26 cellular contexts compared by ENCODE assay signal in the genomic region with DNA sequence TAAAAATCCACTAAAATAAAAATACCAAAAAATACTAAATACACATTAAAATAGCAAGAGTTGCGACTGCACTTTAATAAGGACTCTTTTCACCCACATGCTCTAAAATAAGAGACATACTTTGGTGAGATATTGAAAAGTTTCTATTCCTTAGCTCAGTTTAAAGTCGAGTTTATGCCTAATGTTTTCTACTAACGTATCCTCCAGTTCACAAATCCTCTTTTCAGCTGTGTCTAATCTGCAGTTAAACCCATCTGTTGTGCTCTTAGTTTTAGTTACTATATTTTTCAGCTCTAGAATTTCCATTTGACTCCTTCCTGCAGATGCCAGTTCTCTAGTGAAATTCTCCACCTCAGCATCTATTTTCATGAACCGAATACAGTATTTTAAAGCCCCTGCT.
"Had no signal": no experiment of that assay in that cellular context is flagged by ENCODE, and none has a peak within 500 bp of the region (broad histone marks: within the 10 kb centered on the region; RNA-seq: fewer than 3 reads in every experiment).

No MANE protein-coding gene starts in this region.

- H3K36me3 ChIP-seq: colonic mucosa, prostate gland, right atrium auricular region, sigmoid colon had no signal

- H3K4me3 Mint-ChIP-seq: dendritic cell treated with granulocyte-macrophage colony-stimulating factor and Interleukin-4, amounts not matched to agents 40 ng/mL and 50 ng/mL, for 4 days; endodermal cell; memory B cell; nephron progenitor cell; stimulated activated effector memory CD8-positive, alpha-beta T cell treated with anti-CD3 and anti-CD28 coated beads, Interleukin-12 subunit alpha, Interleukin-12 subunit beta, amount 100 ng/mL, for 72 hours; type B pancreatic cell had no signal

- H3K4me2 ChIP-seq: hepatocyte had no signal

- H3K4me1 ChIP-seq: colonic mucosa, prostate gland, testis, tibial artery had no signal

- FAIRE-seq: kidney had no signal

- ATAC-seq: foreskin keratinocyte; gastroesophageal sphincter; heart left ventricle; left lobe of liver; stimulated activated effector memory CD8-positive, alpha-beta T cell treated with anti-CD3 and anti-CD28 coated beads, Interleukin-12 subunit alpha, Interleukin-12 subunit beta, amount 100 ng/mL, for 72 hours; stimulated activated naive CD8-positive, alpha-beta T cell treated with anti-CD3 and anti-CD28 coated beads, Interleukin-15, Interleukin-2, amounts not matched to agents 100 U/mL and 50 U/mL, for 24 hours had no signal

- H3K27me3 Mint-ChIP-seq: dendritic cell treated with granulocyte-macrophage colony-stimulating factor and Interleukin-4, amounts not matched to agents 40 ng/mL and 50 ng/mL, for 4 days; memory B cell; type B pancreatic cell had no signal

- H3K27ac Mint-ChIP-seq: dendritic cell treated with granulocyte-macrophage colony-stimulating factor and Interleukin-4, amounts not matched to agents 40 ng/mL and 50 ng/mL, for 4 days; endodermal cell; memory B cell; nephron progenitor cell; stimulated activated effector memory CD8-positive, alpha-beta T cell treated with anti-CD3 and anti-CD28 coated beads, Interleukin-12 subunit alpha, Interleukin-12 subunit beta, amount 100 ng/mL, for 72 hours; type B pancreatic cell had no signal

- H3K27ac ChIP-seq: colonic mucosa, esophagus muscularis mucosa, foreskin keratinocyte, gastroesophageal sphincter, heart left ventricle, hepatocyte, prostate gland, right atrium auricular region, sigmoid colon, testis, tibial artery had no signal

- H3K4me1 Mint-ChIP-seq: nephron progenitor cell had no signal

- H3K9me3 ChIP-seq: colonic mucosa, prostate gland, sigmoid colon, testis had no signal

- H3K27me3 ChIP-seq: colonic mucosa, esophagus muscularis mucosa, foreskin keratinocyte, gastroesophageal sphincter, heart left ventricle, hepatocyte, right atrium auricular region, sigmoid colon, testis, tibial artery had no signal

- DNase-seq: colonic mucosa; effector CD8-positive, alpha-beta T cell; endodermal cell; foreskin keratinocyte; heart left ventricle; kidney; nephron progenitor cell; nucleus accumbens; sigmoid colon; stimulated activated CD4-positive, alpha-beta T cell treated with anti-CD3 and anti-CD28 coated beads, Interleukin-2, amount 100 ng/mL, for 24 hours; stimulated activated CD4-positive, alpha-beta T cell treated with anti-CD3 and anti-CD28 coated beads, Interleukin-4, amount 100 ng/mL, for 24 hours; stimulated activated naive CD8-positive, alpha-beta T cell treated with anti-CD3 and anti-CD28 coated beads, Interleukin-15, Interleukin-2, amounts not matched to agents 100 U/mL and 50 U/mL, for 24 hours; substantia nigra; testis; tibial artery had no signal

- H3K4me3 ChIP-seq: colonic mucosa, esophagus muscularis mucosa, gastroesophageal sphincter, heart left ventricle, hepatocyte, lung, prostate gland, right atrium auricular region, sigmoid colon, testis, tibial artery had no signal
